18 cellular contexts compared by ENCODE assay signal in the genomic region with DNA sequence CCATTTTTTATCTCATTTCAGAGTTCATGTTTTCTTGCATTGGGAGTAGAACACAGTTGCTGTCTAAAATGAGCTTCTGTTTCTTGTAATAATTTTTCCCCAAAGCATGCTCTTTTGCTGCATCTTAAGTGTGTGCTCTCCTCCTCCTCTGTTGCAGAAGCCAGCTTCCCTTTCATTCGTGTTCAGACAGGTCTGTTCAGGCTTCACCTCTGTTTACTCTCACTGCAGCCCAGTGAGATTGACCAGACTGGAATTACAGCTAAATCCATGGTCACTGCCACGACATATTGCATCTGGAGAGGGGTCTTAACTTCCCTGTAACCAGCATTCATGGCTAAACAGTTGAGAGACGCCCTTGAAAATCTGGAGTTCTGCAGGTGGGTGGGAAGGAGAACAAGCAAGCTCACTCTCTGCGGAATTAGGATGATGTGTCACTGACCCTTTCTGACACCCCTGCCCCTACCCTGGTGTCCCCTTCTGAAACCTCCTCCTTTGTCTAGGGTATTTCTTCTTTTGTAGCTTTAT.
DNase-seq lines count a peak whose midpoint lies in the region; ATAC-seq and TF ChIP-seq lines count a peak whose summit lies in the region.
"Had no signal": no experiment of that assay in that cellular context is flagged by ENCODE, and none has a peak within 500 bp of the region (broad histone marks: within the 10 kb centered on the region; RNA-seq: fewer than 3 reads in every experiment).

No MANE protein-coding gene starts in this region.

- no peak overlapping the region for H3K4me2 ChIP-seq in PC-9
- H3K4me2 ChIP-seq: BLaER1 treated with 17β-estradiol and CSF1 and Interleukin-3, amounts not matched to agents 10 nM and 100 nM had no signal

- TF ChIP-seq POLR2A in esophagus muscularis mucosa (IDR thresholded peaks at IDR 0.05; ENCODE audit: low read depth) = no peak

- H3K4me3 ChIP-seq in RWPE2 (ENCODE audit: severe bottlenecking) = no peak overlapping the region
- H3K4me3 ChIP-seq in esophagus muscularis mucosa = no peak overlapping the region
- no peak overlapping the region for H3K4me3 ChIP-seq in PC-9
- H3K4me3 ChIP-seq: BLaER1 treated with 17β-estradiol and CSF1 and Interleukin-3, amounts not matched to agents 10 nM and 100 nM; SJSA1 had no signal

- no peaks in the 10 kb centered on the region for H3K4me1 ChIP-seq in RWPE2 (ENCODE audit: insufficient read depth, poor library complexity, severe bottlenecking)
- no peaks in the 10 kb centered on the region for H3K4me1 ChIP-seq in esophagus muscularis mucosa
- H3K4me1 ChIP-seq in PC-9 (replicated peaks; ENCODE audit: insufficient read depth) = no peaks in the 10 kb centered on the region
- H3K4me1 ChIP-seq: SJSA1 had no signal

- no peaks in the 10 kb centered on the region for H4K20me1 ChIP-seq in PC-9 (ENCODE audit: insufficient read depth)
- H4K20me1 ChIP-seq: BLaER1 treated with 17β-estradiol and CSF1 and Interleukin-3, amounts not matched to agents 10 nM and 100 nM had no signal

- H3K27ac ChIP-seq in RWPE2 (ENCODE audit: poor library complexity, severe bottlenecking) = no peak overlapping the region
- no peak overlapping the region for H3K27ac ChIP-seq in esophagus muscularis mucosa (replicated peaks in 1 of 4)
- no peak overlapping the region for H3K27ac ChIP-seq in PC-9
- H3K27ac ChIP-seq: BLaER1 treated with 17β-estradiol and CSF1 and Interleukin-3, amounts not matched to agents 10 nM and 100 nM; SJSA1 had no signal

- no peaks in the 10 kb centered on the region for H3K9me2 ChIP-seq in PC-9 (ENCODE audit: insufficient read depth)

- no peak for ATAC-seq in activated CD8-positive, alpha-beta memory T cell treated with anti-CD3 and anti-CD28 coated beads, Interleukin-2, amount 10 ng/mL, durations not matched to agents 7 days and 5 days
- ATAC-seq in RWPE2 (ENCODE audit: low read depth) (peak; percentile 48; the same call in 1 of the 3 replicates), HG02571 (IDR thresholded peaks at IDR 0.05; ENCODE audit: unreplicated experiment) (no peak)
- ATAC-seq: CD8-positive, alpha-beta T cell; HepG2; Panc1 had no signal

- H3K27ac Mint-ChIP-seq in activated CD8-positive, alpha-beta memory T cell treated with anti-CD3 and anti-CD28 coated beads, Interleukin-2, amount 10 ng/mL, durations not matched to agents 7 days and 5 days = no peak overlapping the region
- peak overlapping the region; percentile 40 for H3K27ac Mint-ChIP-seq in type B pancreatic cell
- H3K27ac Mint-ChIP-seq: CD8-positive, alpha-beta T cell had no signal

- H3K36me3 ChIP-seq in RWPE2 (ENCODE audit: low read depth) (no peaks in the 10 kb centered on the region), esophagus muscularis mucosa (no peaks in the 10 kb centered on the region), PC-9 (ENCODE audit: low read depth) (no peaks in the 10 kb centered on the region)
- H3K36me3 ChIP-seq: BLaER1 treated with 17β-estradiol and CSF1 and Interleukin-3, amounts not matched to agents 10 nM and 100 nM; SJSA1 had no signal

- peaks cover 30% of the 10 kb centered on the region for H3K27me3 Mint-ChIP-seq in activated CD8-positive, alpha-beta memory T cell treated with anti-CD3 and anti-CD28 coated beads, Interleukin-2, amount 10 ng/mL, durations not matched to agents 7 days and 5 days
- H3K27me3 Mint-ChIP-seq in type B pancreatic cell = peaks cover 3% of the 10 kb centered on the region

- no peak overlapping the region for H2AFZ ChIP-seq in PC-9

- H3K36me3 Mint-ChIP-seq in activated CD8-positive, alpha-beta memory T cell treated with anti-CD3 and anti-CD28 coated beads, Interleukin-2, amount 10 ng/mL, durations not matched to agents 7 days and 5 days = no peaks in the 10 kb centered on the region
- no peaks in the 10 kb centered on the region for H3K36me3 Mint-ChIP-seq in type B pancreatic cell
- H3K36me3 Mint-ChIP-seq: CD8-positive, alpha-beta T cell had no signal

- DNase-seq in activated CD8-positive, alpha-beta memory T cell treated with anti-CD3 and anti-CD28 coated beads for 24 hours = peak; percentile 17
- DNase-seq in activated CD8-positive, alpha-beta memory T cell treated with anti-CD3 and anti-CD28 coated beads, Interleukin-2, amount 10 ng/mL, durations not matched to agents 7 days and 5 days = no peak
- DNase-seq in RWPE2 (ENCODE audit: low spot score) (no peak), esophagus muscularis mucosa (ENCODE audit: extremely low spot score) (peak; percentile 88), type B pancreatic cell (ENCODE audit: extremely low spot score, unreplicated experiment) (peak; percentile 25), PC-9 (no peak)
- DNase-seq: CD8-positive, alpha-beta T cell; DMS53; KBM-7; NCI-H1105; NCI-H2081 treated with DMSO at 0.1 percent for 48 hours; NCI-H510A; NCI-H82 had no signal

- H3K27me3 ChIP-seq in RWPE2 (ENCODE audit: insufficient read depth, poor library complexity, severe bottlenecking) (no peaks in the 10 kb centered on the region), esophagus muscularis mucosa (peaks cover 0 to 44% (median 0%) of the 10 kb centered on the region in 4 donors), PC-9 (ENCODE audit: insufficient read depth, low read depth) (no peaks in the 10 kb centered on the region)
- H3K27me3 ChIP-seq: BLaER1 treated with 17β-estradiol and CSF1 and Interleukin-3, amounts not matched to agents 10 nM and 100 nM had no signal

- H3K9me3 Mint-ChIP-seq in activated CD8-positive, alpha-beta memory T cell treated with anti-CD3 and anti-CD28 coated beads, Interleukin-2, amount 10 ng/mL, durations not matched to agents 7 days and 5 days (ENCODE audit: low read depth) = no peaks in the 10 kb centered on the region
- no peaks in the 10 kb centered on the region for H3K9me3 Mint-ChIP-seq in type B pancreatic cell
- H3K9me3 Mint-ChIP-seq: CD8-positive, alpha-beta T cell had no signal

- POLR2A ChIA-PET in PC-9 (lab: Charles Lee; ENCODE audit: unreplicated experiment) = no interaction called here

- no peak for TF ChIP-seq EP300 in esophagus muscularis mucosa (IDR thresholded peaks at IDR 0.05)

- intact Hi-C loops in esophagus muscularis mucosa (cut with DNase I) = no loop called here
- intact Hi-C loops in PC-9 (cut with micrococcal nuclease; ENCODE audit: unreplicated experiment) = no loop called here

- H3K9me3 ChIP-seq in RWPE2 (ENCODE audit: severe bottlenecking) (no peaks in the 10 kb centered on the region), esophagus muscularis mucosa (no peaks in the 10 kb centered on the region), PC-9 (ENCODE audit: insufficient read depth, low read depth) (no peaks in the 10 kb centered on the region)
- H3K9me3 ChIP-seq: SJSA1 had no signal

- 56% methylated on average over 4 of the region's 4 CpGs for WGBS in esophagus muscularis mucosa

- BruUV-seq in PC-9 (replicated peaks; lab: Mats Ljungman, UMichigan) = no TSS peak

- H3K79me2 ChIP-seq in PC-9 (ENCODE audit: low read depth) = no peaks in the 10 kb centered on the region

- TF ChIP-seq CTCF in RWPE2 (IDR thresholded peaks at IDR 0.05; ENCODE audit: poor library complexity, severe bottlenecking) (no peak), esophagus muscularis mucosa (IDR thresholded peaks at IDR 0.05) (no peak), type B pancreatic cell (conservative IDR thresholded peaks at IDR 0.05) (no peak), PC-9 (conservative IDR thresholded peaks at IDR 0.05) (no peak)

- no peak overlapping the region for H3K4me3 Mint-ChIP-seq in activated CD8-positive, alpha-beta memory T cell treated with anti-CD3 and anti-CD28 coated beads, Interleukin-2, amount 10 ng/mL, durations not matched to agents 7 days and 5 days
- H3K4me3 Mint-ChIP-seq in type B pancreatic cell = no peak overlapping the region
- H3K4me3 Mint-ChIP-seq: CD8-positive, alpha-beta T cell had no signal

- no peaks in the 10 kb centered on the region for H3K4me1 Mint-ChIP-seq in activated CD8-positive, alpha-beta memory T cell treated with anti-CD3 and anti-CD28 coated beads, Interleukin-2, amount 10 ng/mL, durations not matched to agents 7 days and 5 days
- no peaks in the 10 kb centered on the region for H3K4me1 Mint-ChIP-seq in type B pancreatic cell (ENCODE audit: unreplicated experiment)

- no peaks in the 10 kb centered on the region for H3F3A ChIP-seq in PC-9 (ENCODE audit: insufficient read depth, low read depth)

- CTCF ChIA-PET in activated CD8-positive, alpha-beta memory T cell treated with anti-CD3 and anti-CD28 coated beads, Interleukin-2, amount 10 ng/mL, durations not matched to agents 7 days and 5 days (lab: Charles Lee) = no interaction called here
- CTCF ChIA-PET in PC-9 (lab: Charles Lee) = no interaction called here

Comparison
In these comparisons a context has a peak if more than half of its experiments do, and no peak if none do; other contexts are left out.
1. DNase-seq: peak in activated CD8-positive, alpha-beta memory T cell treated with anti-CD3 and anti-CD28 coated beads for 24 hours (single experiment), esophagus muscularis mucosa (single experiment) and type B pancreatic cell (single experiment); none in activated CD8-positive, alpha-beta memory T cell treated with anti-CD3 and anti-CD28 coated beads, Interleukin-2, amount 10 ng/mL, durations not matched to agents 7 days and 5 days (single experiment), RWPE2 (single experiment) and PC-9 (0 of 2).